Comparison of ENCODE assay signal across 15 cellular contexts in the genomic region with DNA sequence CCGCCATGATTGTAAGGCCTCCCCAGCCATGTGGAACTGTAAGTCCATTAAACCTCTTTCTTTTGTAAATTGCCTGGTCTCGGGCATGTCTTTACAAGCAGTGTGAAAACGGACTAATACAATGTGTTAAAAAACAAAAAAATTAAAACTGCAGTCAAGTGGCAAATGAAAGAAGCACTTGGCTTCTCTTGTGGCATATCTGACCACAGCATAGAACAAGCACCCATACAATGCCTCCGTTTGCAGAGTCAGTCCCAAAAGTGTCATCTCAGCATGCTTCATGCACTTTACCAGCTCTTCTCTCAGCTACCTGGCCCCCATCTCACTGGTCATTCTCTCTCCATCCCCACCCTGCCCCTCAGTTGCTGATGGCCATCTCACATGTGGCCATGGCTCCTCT. TPM values are rescaled to one million over a fixed set of nuclear protein-coding genes. Genes with fewer than 3 reads are reported as not detected.
DNase-seq lines count a peak whose midpoint lies in the region; ATAC-seq, FAIRE-seq and TF ChIP-seq lines count a peak whose summit lies in the region.
"Had no signal": no experiment of that assay in that cellular context is flagged by ENCODE, and none has a peak within 500 bp of the region (broad histone marks: within the 10 kb centered on the region; RNA-seq: fewer than 3 reads in every experiment).

No MANE protein-coding gene starts in this region.

- no peak overlapping the region for H3K4me2 ChIP-seq in trophoblast cell (ENCODE audit: low read length)

- no peak for DNase-seq in stimulated activated naive CD8-positive, alpha-beta T cell treated with anti-CD3 and anti-CD28 coated beads, Interleukin-15, amount 100 ng/mL, for 72 hours
- no peak for DNase-seq in bronchial epithelial cell (ENCODE audit: low read depth)
- no peak for DNase-seq in natural killer cell
- no peak for DNase-seq in trophoblast cell
- DNase-seq in small intestine, result no peak
- DNase-seq: ACHN; Calu3; CD4-positive, alpha-beta T cell; DMS 273 treated with DMSO at 0.1 percent for 48 hours; GM23248; H9 had no signal

- no peak overlapping the region for H4K12ac ChIP-seq in trophoblast cell (ENCODE audit: low read depth, low read length)

- H3K9me3 Mint-ChIP-seq in stimulated activated naive CD8-positive, alpha-beta T cell treated with anti-CD3 and anti-CD28 coated beads, Interleukin-15, Interleukin-2, amounts not matched to agents 100 ng/mL and 50 ng/mL, for 24 hours, result peaks cover 4% of the 10 kb centered on the region
- H3K9me3 Mint-ChIP-seq in stimulated activated naive CD8-positive, alpha-beta T cell treated with anti-CD3 and anti-CD28 coated beads, Interleukin-15, amount 100 ng/mL, for 72 hours, result peaks cover 0 to 11% of the 10 kb centered on the region in 2 donors
- H3K9me3 Mint-ChIP-seq in natural killer cell, result no peaks in the 10 kb centered on the region
- H3K9me3 Mint-ChIP-seq: CD4-positive, alpha-beta T cell; H9 had no signal

- no peak overlapping the region for H3K4me3 Mint-ChIP-seq in stimulated activated naive CD8-positive, alpha-beta T cell treated with anti-CD3 and anti-CD28 coated beads, Interleukin-15, Interleukin-2, amounts not matched to agents 100 ng/mL and 50 ng/mL, for 24 hours
- no peak overlapping the region for H3K4me3 Mint-ChIP-seq in stimulated activated naive CD8-positive, alpha-beta T cell treated with anti-CD3 and anti-CD28 coated beads, Interleukin-15, amount 100 ng/mL, for 72 hours
- H3K4me3 Mint-ChIP-seq in natural killer cell, result peak overlapping the region; percentile 74

- no peak for TF ChIP-seq CTCF in bronchial epithelial cell (IDR thresholded peaks at IDR 0.05; ENCODE audit: insufficient read depth, low read length, severe bottlenecking)
- no peak for TF ChIP-seq CTCF in natural killer cell (IDR thresholded peaks at IDR 0.05)

- no peaks in the 10 kb centered on the region for H3K27me3 Mint-ChIP-seq in stimulated activated naive CD8-positive, alpha-beta T cell treated with anti-CD3 and anti-CD28 coated beads, Interleukin-15, Interleukin-2, amounts not matched to agents 100 ng/mL and 50 ng/mL, for 24 hours
- H3K27me3 Mint-ChIP-seq in stimulated activated naive CD8-positive, alpha-beta T cell treated with anti-CD3 and anti-CD28 coated beads, Interleukin-15, amount 100 ng/mL, for 72 hours, result peaks cover 7% of the 10 kb centered on the region
- no peaks in the 10 kb centered on the region for H3K27me3 Mint-ChIP-seq in natural killer cell (ENCODE audit: low read depth in 2 of 2)
- H3K27me3 Mint-ChIP-seq: CD4-positive, alpha-beta T cell had no signal

- H3K9me3 ChIP-seq in trophoblast cell (ENCODE audit: insufficient read depth, low read depth, low read length) (peaks cover 2% of the 10 kb centered on the region), small intestine (ENCODE audit: control insufficient read depth, low read depth) (no peaks in the 10 kb centered on the region)

- no peak overlapping the region for H2AK5ac ChIP-seq in trophoblast cell (ENCODE audit: low read length)

- H3K4ac ChIP-seq in trophoblast cell (ENCODE audit: low read depth, low read length), result no peak overlapping the region

- H4K91ac ChIP-seq in trophoblast cell (ENCODE audit: low read depth, low read length), result no peak overlapping the region

- no peaks in the 10 kb centered on the region for H3K36me3 Mint-ChIP-seq in stimulated activated naive CD8-positive, alpha-beta T cell treated with anti-CD3 and anti-CD28 coated beads, Interleukin-15, Interleukin-2, amounts not matched to agents 100 ng/mL and 50 ng/mL, for 24 hours (ENCODE audit: low read depth)
- H3K36me3 Mint-ChIP-seq in natural killer cell, result no peaks in the 10 kb centered on the region

- ATAC-seq in stimulated activated naive CD8-positive, alpha-beta T cell treated with anti-CD3 and anti-CD28 coated beads, Interleukin-15, amount 100 ng/mL, for 72 hours, result no peak
- ATAC-seq in natural killer cell (peak; percentile 52 to 73 (median 61)), HG02938 (IDR thresholded peaks at IDR 0.05; ENCODE audit: unreplicated experiment) (no peak), HG03565 (IDR thresholded peaks at IDR 0.05; ENCODE audit: unreplicated experiment) (no peak)

- H2BK120ac ChIP-seq in trophoblast cell (ENCODE audit: insufficient read depth, low read length, poor library complexity), result no peak overlapping the region

- intact Hi-C loops in natural killer cell (cut with micrococcal nuclease), result no loop called here

- peak; percentile 23 for FAIRE-seq in bronchial epithelial cell (lab: Jason Lieb, UNC)
- FAIRE-seq in small intestine (lab: Jason Lieb, UNC), result no peak
- FAIRE-seq: HTR-8/SVneo had no signal

- no peak overlapping the region for H2BK5ac ChIP-seq in trophoblast cell (ENCODE audit: low read depth, low read length, poor library complexity)

- no peak overlapping the region for H3K23ac ChIP-seq in trophoblast cell (ENCODE audit: low read length)

- no peak overlapping the region for H2BK12ac ChIP-seq in trophoblast cell (ENCODE audit: low read length)

- H3K79me2 ChIP-seq in trophoblast cell (ENCODE audit: control insufficient read depth, insufficient read depth, low read length, poor library complexity), result no peaks in the 10 kb centered on the region

- no peaks in the 10 kb centered on the region for H3K27me3 ChIP-seq in bronchial epithelial cell (ENCODE audit: control insufficient read depth, insufficient read depth, low read length)
- H3K27me3 ChIP-seq in trophoblast cell (ENCODE audit: insufficient read depth, low read length), result no peaks in the 10 kb centered on the region
- no peaks in the 10 kb centered on the region for H3K27me3 ChIP-seq in small intestine (ENCODE audit: control insufficient read depth in 2 of 2, insufficient read depth in 2 of 2, low read length in 2 of 2)

- H3K9ac ChIP-seq in trophoblast cell (ENCODE audit: low read length), result peak overlapping the region; percentile 49
- H3K9ac ChIP-seq: GM23248 had no signal

- H3K4me3 ChIP-seq in bronchial epithelial cell (ENCODE audit: low read depth, low read length) (no peak overlapping the region), trophoblast cell (ENCODE audit: low read depth, low read length) (no peak overlapping the region), small intestine (ENCODE audit: low read depth in 1 of 2, low read length in 2 of 2) (no peak overlapping the region)
- H3K4me3 ChIP-seq: GM23248 had no signal

- H2AFZ ChIP-seq in trophoblast cell (ENCODE audit: insufficient read depth, low read length, poor library complexity), result no peak overlapping the region

- H3K27ac ChIP-seq in trophoblast cell (ENCODE audit: low read depth, low read length), result no peak overlapping the region
- H3K27ac ChIP-seq in small intestine (ENCODE audit: low read depth in 1 of 2, low read length in 1 of 2), result no peak overlapping the region
- H3K27ac ChIP-seq: GM23248 had no signal

- H3K36me3 ChIP-seq in bronchial epithelial cell (ENCODE audit: control insufficient read depth, insufficient read depth, low read length) (no peaks in the 10 kb centered on the region), trophoblast cell (ENCODE audit: control insufficient read depth in 1 of 2, insufficient read depth in 2 of 2, low read length in 2 of 2) (no peaks in the 10 kb centered on the region), small intestine (ENCODE audit: control insufficient read depth in 2 of 2, insufficient read depth in 2 of 2, low read length in 2 of 2) (no peaks in the 10 kb centered on the region)

- peaks cover 3% of the 10 kb centered on the region for H3K4me1 Mint-ChIP-seq in stimulated activated naive CD8-positive, alpha-beta T cell treated with anti-CD3 and anti-CD28 coated beads, Interleukin-15, Interleukin-2, amounts not matched to agents 100 ng/mL and 50 ng/mL, for 24 hours (ENCODE audit: low read depth)
- peaks cover 11% of the 10 kb centered on the region for H3K4me1 Mint-ChIP-seq in stimulated activated naive CD8-positive, alpha-beta T cell treated with anti-CD3 and anti-CD28 coated beads, Interleukin-15, amount 100 ng/mL, for 72 hours
- H3K4me1 Mint-ChIP-seq in natural killer cell, result peaks cover 17 to 32% of the 10 kb centered on the region in 2 donors

- no peak overlapping the region for H3K14ac ChIP-seq in trophoblast cell (ENCODE audit: low read length)

- H3K27ac Mint-ChIP-seq in stimulated activated naive CD8-positive, alpha-beta T cell treated with anti-CD3 and anti-CD28 coated beads, Interleukin-15, Interleukin-2, amounts not matched to agents 100 ng/mL and 50 ng/mL, for 24 hours, result peak overlapping the region; percentile 16
- no peak overlapping the region for H3K27ac Mint-ChIP-seq in stimulated activated naive CD8-positive, alpha-beta T cell treated with anti-CD3 and anti-CD28 coated beads, Interleukin-15, amount 100 ng/mL, for 72 hours
- peak overlapping the region; percentile 76 to 84 for H3K27ac Mint-ChIP-seq in natural killer cell
- H3K27ac Mint-ChIP-seq: CD4-positive, alpha-beta T cell had no signal

- H3K4me1 ChIP-seq in trophoblast cell (ENCODE audit: control insufficient read depth in 1 of 2, insufficient read depth in 2 of 2, low read length in 2 of 2) (no peaks in the 10 kb centered on the region), small intestine (ENCODE audit: control insufficient read depth in 2 of 2, insufficient read depth in 1 of 2, low read depth in 1 of 2, low read length in 1 of 2) (no peaks in the 10 kb centered on the region)

- H3K18ac ChIP-seq in trophoblast cell (ENCODE audit: low read length), result no peak overlapping the region

- no peaks in the 10 kb centered on the region for H3K79me1 ChIP-seq in trophoblast cell (ENCODE audit: low read length)

- no peak overlapping the region for H4K8ac ChIP-seq in trophoblast cell (ENCODE audit: low read depth, low read length)

- no CpG with 5 or more reads among the region's 4 CpGs for WGBS in trophoblast cell (ENCODE audit: extremely low coverage, insufficient coverage, insufficient read length)
- WGBS in small intestine, 3 donors, result 85 to 91% (median 88%) methylated on average over 4 of the region's 4 CpGs

RNA-seq across cellular contexts. Expression of a gene that starts 51.1 kb away (rescaled TPM):
- total RNA-seq in bronchial epithelial cell (0.64 and 0.79 TPM in 2 replicates), natural killer cell (10 to 100 TPM; 12.2 to 26.5 (median 22.7) TPM)
- 19.7 and 20.7 TPM in 2 replicates for polyA plus RNA-seq in trophoblast cell (2013)
- 10 to 100 TPM in 1 of 3 donors, 1 to 10 TPM in 2; 6.8 to 10.3 (median 8.9) TPM for polyA plus RNA-seq in small intestine

Comparison
In these comparisons a context has a peak if more than half of its experiments do, and no peak if none do; other contexts are left out.
1. H3K27ac Mint-ChIP-seq: peak in stimulated activated naive CD8-positive, alpha-beta T cell treated with anti-CD3 and anti-CD28 coated beads, Interleukin-15, Interleukin-2, amounts not matched to agents 100 ng/mL and 50 ng/mL, for 24 hours (single experiment) and natural killer cell (2 of 2); none in stimulated activated naive CD8-positive, alpha-beta T cell treated with anti-CD3 and anti-CD28 coated beads, Interleukin-15, amount 100 ng/mL, for 72 hours (0 of 2).
2. ATAC-seq: peak in natural killer cell (3 of 3); none in stimulated activated naive CD8-positive, alpha-beta T cell treated with anti-CD3 and anti-CD28 coated beads, Interleukin-15, amount 100 ng/mL, for 72 hours (single experiment), HG02938 (single experiment) and HG03565 (single experiment).